In the genomic region with DNA sequence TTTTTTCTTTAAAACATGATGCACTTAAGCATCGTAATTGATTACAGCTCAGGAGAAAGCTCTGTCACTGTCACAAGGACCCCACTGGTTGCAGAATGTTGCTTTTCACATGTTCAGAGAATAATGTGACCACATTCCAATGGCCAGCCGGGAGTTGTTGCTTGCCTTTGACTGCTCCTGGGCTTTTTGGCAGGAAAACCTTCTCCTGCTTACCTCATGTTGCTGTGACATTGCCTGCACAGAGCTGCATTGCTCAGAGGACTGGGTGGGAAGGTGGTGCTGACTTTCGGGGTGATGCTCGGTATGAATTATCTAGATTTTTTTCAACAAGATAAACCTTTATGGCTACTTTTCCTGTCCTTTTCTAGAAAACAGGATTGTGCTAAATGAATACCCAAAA, we compare ENCODE assay signal across 17 cellular contexts.
DNase-seq lines count a peak whose midpoint lies in the region; TF ChIP-seq lines count a peak whose summit lies in the region.
"Had no signal": no experiment of that assay in that cellular context is flagged by ENCODE, and none has a peak within 500 bp of the region (broad histone marks: within the 10 kb centered on the region; RNA-seq: fewer than 3 reads in every experiment).

No MANE protein-coding gene starts in this region.

- H3K27me3 Mint-ChIP-seq in Calu3 (ENCODE audit: unreplicated experiment): peaks cover 13% of the 10 kb centered on the region

- in situ Hi-C loops in astrocyte of the cerebellum (cut with HindIII; ENCODE audit: low sequenced_read_pairs): no loop called here

- CTCF ChIA-PET in Calu3 (lab: Charles Lee): no interaction called here

- no peak overlapping the region for H3K27ac Mint-ChIP-seq in Calu3 (ENCODE audit: unreplicated experiment)
- H3K27ac Mint-ChIP-seq: activated CD8-positive, alpha-beta T cell treated with anti-CD3 and anti-CD28 coated beads for 36 hours; naive thymus-derived CD4-positive, alpha-beta T cell had no signal

- H3K36me3 Mint-ChIP-seq in Calu3 (ENCODE audit: insufficient read depth, unreplicated experiment): no peaks in the 10 kb centered on the region

- no peaks in the 10 kb centered on the region for H3K9me3 Mint-ChIP-seq in Calu3 (ENCODE audit: low read depth, unreplicated experiment)
- H3K9me3 Mint-ChIP-seq: activated CD8-positive, alpha-beta T cell treated with anti-CD3 and anti-CD28 coated beads for 36 hours; naive thymus-derived CD4-positive, alpha-beta T cell had no signal

- H3K4me3 ChIP-seq in astrocyte of the cerebellum (ENCODE audit: low read depth, low read length): no peak overlapping the region
- H3K4me3 ChIP-seq in fibroblast of the aortic adventitia (ENCODE audit: low read depth, low read length): no peak overlapping the region
- H3K4me3 ChIP-seq: SJCRH30, tibial artery had no signal

- intact Hi-C loops in Calu3 (cut with micrococcal nuclease; ENCODE audit: unreplicated experiment): no loop called here

- BruUV-seq in Calu3 (replicated peaks; lab: Mats Ljungman, UMichigan): no TSS peak

- H3K4me1 Mint-ChIP-seq in Calu3 (ENCODE audit: low read depth, unreplicated experiment): no peaks in the 10 kb centered on the region

- TF ChIP-seq CTCF in astrocyte of the cerebellum (IDR thresholded peaks at IDR 0.05; ENCODE audit: low read depth, low read length, missing control alignments): no peak
- TF ChIP-seq CTCF in fibroblast of the aortic adventitia (IDR thresholded peaks at IDR 0.05; ENCODE audit: insufficient read depth, low read length): no peak
- TF ChIP-seq CTCF in Calu3 (IDR thresholded peaks at IDR 0.05; ENCODE audit: unreplicated experiment): no peak

- no peak overlapping the region for H3K4me3 Mint-ChIP-seq in Calu3 (ENCODE audit: low read depth, unreplicated experiment)
- H3K4me3 Mint-ChIP-seq: activated CD8-positive, alpha-beta T cell treated with anti-CD3 and anti-CD28 coated beads for 36 hours; naive thymus-derived CD4-positive, alpha-beta T cell had no signal

- peak; percentile 54 for DNase-seq in AG08396 (ENCODE audit: low spot score)
- DNase-seq in astrocyte of the cerebellum (ENCODE audit: low read depth): peak; percentile 16
- peak; percentile 69 for DNase-seq in fibroblast of the aortic adventitia (ENCODE audit: low read depth)
- DNase-seq in midbrain (lab: John Stamatoyannopoulos, UW): peak; percentile 43
- no peak for DNase-seq in Calu3
- DNase-seq in NCI-H187 (lab: John Stamatoyannopoulos, UW): no peak
- DNase-seq in NCI-H2171 treated with DMSO at 0.1 percent for 48 hours (lab: John Stamatoyannopoulos, UW): no peak
- DNase-seq in mesenteric fat pad (ENCODE audit: low spot score): no peak
- DNase-seq: activated CD8-positive, alpha-beta T cell treated with anti-CD3 and anti-CD28 coated beads for 36 hours; amniotic stem cell; glutamatergic neuron; KG1; naive thymus-derived CD4-positive, alpha-beta T cell; NCI-H1092 treated with DMSO at 0.1 percent for 48 hours; SJCRH30; stimulated activated CD8-positive, alpha-beta memory T cell treated with anti-CD3 and anti-CD28 coated beads, Interleukin-4, amount 100 ng/mL, for 48 hours; tibial artery had no signal

Comparison
In these comparisons a context has a peak if more than half of its experiments do, and no peak if none do; other contexts are left out.
1. DNase-seq: peak in AG08396 (single experiment), astrocyte of the cerebellum (single experiment), fibroblast of the aortic adventitia (single experiment) and midbrain (single experiment); none in Calu3 (single experiment), NCI-H187 (0 of 2), NCI-H2171 treated with DMSO at 0.1 percent for 48 hours (single experiment) and mesenteric fat pad (single experiment).